Comparison of ENCODE assay signal across 6 cellular contexts in the genomic region with DNA sequence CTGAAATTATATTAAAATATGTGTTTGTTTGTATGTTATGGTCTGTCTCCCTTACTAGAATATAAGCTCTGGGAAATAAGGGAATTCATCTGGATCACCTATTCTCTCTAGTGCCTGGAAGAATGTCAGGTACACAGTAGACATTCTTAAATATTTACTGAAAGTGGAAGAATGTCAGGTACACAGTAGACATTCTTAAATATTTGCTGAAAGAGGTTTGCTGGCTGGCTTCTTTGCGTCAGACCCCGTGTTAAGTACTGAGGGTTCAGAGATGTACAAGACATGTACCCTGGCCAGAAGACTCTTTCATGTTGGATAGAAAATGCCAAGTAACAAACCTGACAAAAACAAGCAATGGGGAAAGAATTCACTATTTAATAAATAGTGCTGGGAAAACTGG.
"Had no signal": no experiment of that assay in that cellular context is flagged by ENCODE, and none has a peak within 500 bp of the region (broad histone marks: within the 10 kb centered on the region; RNA-seq: fewer than 3 reads in every experiment).

No MANE protein-coding gene starts in this region.

- ATAC-seq: HepG2, K562 had no signal

- H3K27ac ChIP-seq: HL-60 had no signal

- H3K4me3 ChIP-seq: K562 had no signal

- DNase-seq: IMR-90, KBM-7, KG1 had no signal
